In the genomic region with DNA sequence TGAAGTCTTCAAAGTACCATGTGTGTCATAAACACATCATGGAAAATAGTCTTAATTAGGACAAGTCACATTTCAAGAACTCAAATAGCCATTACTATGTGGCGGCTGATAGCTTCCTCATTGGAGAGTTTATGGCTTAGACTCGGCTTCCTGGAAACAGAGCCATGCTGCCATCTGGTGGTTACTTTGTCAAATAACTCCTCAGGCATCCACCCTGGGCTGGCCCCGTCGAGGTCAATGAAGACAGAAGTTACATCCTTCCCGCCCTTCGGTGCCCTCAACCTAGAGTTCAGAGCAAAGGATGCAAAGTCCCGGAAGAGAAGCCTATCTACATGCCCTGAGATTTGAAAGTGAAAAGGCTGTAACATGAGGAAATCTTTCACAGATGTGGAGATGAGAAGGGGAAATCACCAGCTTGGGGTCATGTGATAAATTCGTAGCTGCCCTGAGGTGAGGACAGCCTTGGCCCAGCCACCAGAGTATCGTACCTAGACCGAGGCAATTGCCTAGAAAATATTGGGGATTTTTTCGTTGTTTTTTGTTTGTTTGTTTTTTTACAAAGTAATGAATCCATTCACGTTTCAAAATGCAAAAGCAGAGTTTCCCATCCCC, we compare ENCODE assay signal across 8 cellular contexts. TPM values are rescaled to one million over a fixed set of nuclear protein-coding genes. Genes with fewer than 3 reads are reported as not detected.
DNase-seq lines count a peak whose midpoint lies in the region; ATAC-seq, FAIRE-seq and TF ChIP-seq lines count a peak whose summit lies in the region.

No MANE protein-coding gene starts in this region.

- CTCF ChIA-PET in GM10248 (lab: Yijun Ruan, JAX), result interaction anchor here (0.6 to 10.3 kb wide), 44 partner anchors 8 to 251 kb away, joined by 3 to 246 read pairs (median 5); partner anchors contain the start of genes PTPDC1 and ZNF169

- POLR2A ChIA-PET in GM10248 (lab: Yijun Ruan, JAX), result no interaction called here

- H3K27me3 Mint-ChIP-seq in activated naive CD4-positive, alpha-beta T cell treated with anti-CD3 and anti-CD28 coated beads, Interleukin-2, amount 50 U/mL, for 24 hours, result peaks cover 13% of the 10 kb centered on the region

- H3K4me1 Mint-ChIP-seq in activated naive CD4-positive, alpha-beta T cell treated with anti-CD3 and anti-CD28 coated beads, Interleukin-2, amount 50 U/mL, for 24 hours, result peaks cover 4% of the 10 kb centered on the region

- H3K4me3 Mint-ChIP-seq in activated naive CD4-positive, alpha-beta T cell treated with anti-CD3 and anti-CD28 coated beads, Interleukin-2, amount 50 U/mL, for 24 hours, result peak overlapping the region; percentile 23

- DNase-seq in GM10248 (ENCODE audit: extremely low spot score), result peak; percentile 84
- DNase-seq in NCI-H1417 treated with DMSO at 0.1 percent for 48 hours (lab: John Stamatoyannopoulos, UW), result peak; percentile 21
- peak; percentile 62 for DNase-seq in SKM-1 (lab: John Stamatoyannopoulos, UW; ENCODE audit: unreplicated experiment)
- DNase-seq in head of caudate nucleus, result peak; percentile 53 to 92 (median 80)
- peak; percentile 88 for DNase-seq in posterior vena cava (ENCODE audit: low spot score)
- peak; percentile 81 for DNase-seq in urothelium cell line (ENCODE audit: low spot score)

- ATAC-seq in HG02642 (IDR thresholded peaks at IDR 0.05; ENCODE audit: poor library complexity, unreplicated experiment), result peak; percentile 89

- no peak for FAIRE-seq in urothelium cell line (lab: Jason Lieb, UNC)

- H3K27ac Mint-ChIP-seq in activated naive CD4-positive, alpha-beta T cell treated with anti-CD3 and anti-CD28 coated beads, Interleukin-2, amount 50 U/mL, for 24 hours, result no peak overlapping the region

- TF ChIP-seq CTCF in GM10248 (IDR thresholded peaks at IDR 0.05; ENCODE audit: control extremely low read depth, extremely low read depth, low read depth, missing control alignments), result peak; percentile 74

- intact Hi-C loops in head of caudate nucleus (cut with DNase I), result loop anchor here (2.0 kb wide), 1 partner anchor 149 kb away; no protein-coding TSS in a partner anchor
- intact Hi-C loops in posterior vena cava (cut with DNase I), result loop anchor here (2.0 to 10.0 kb wide), 3 partner anchors 146 to 529 kb away; no protein-coding TSS in a partner anchor

- H3K36me3 Mint-ChIP-seq in activated naive CD4-positive, alpha-beta T cell treated with anti-CD3 and anti-CD28 coated beads, Interleukin-2, amount 50 U/mL, for 24 hours, result no peaks in the 10 kb centered on the region

- no peaks in the 10 kb centered on the region for H3K9me3 Mint-ChIP-seq in activated naive CD4-positive, alpha-beta T cell treated with anti-CD3 and anti-CD28 coated beads, Interleukin-2, amount 50 U/mL, for 24 hours

RNA-seq across cellular contexts. Expression of gene ZNF169, which starts 45.5 kb away (rescaled TPM):
- 1 to 10 TPM; 3.8 to 4.3 TPM for total RNA-seq in posterior vena cava

Comparison
In these comparisons a context has a peak if more than half of its experiments do, and no peak if none do; other contexts are left out.
1. Peak in every context shown above with its lines: DNase-seq and ATAC-seq.
2. DNase-seq: peak in every context shown above with its lines; median percentile 88 in posterior vena cava; 84 in GM10248; 81 in urothelium cell line; 80 in head of caudate nucleus; 62 in SKM-1; 21 in NCI-H1417 treated with DMSO at 0.1 percent for 48 hours.